Comparison of ENCODE assay signal across 9 cellular contexts in the genomic region with DNA sequence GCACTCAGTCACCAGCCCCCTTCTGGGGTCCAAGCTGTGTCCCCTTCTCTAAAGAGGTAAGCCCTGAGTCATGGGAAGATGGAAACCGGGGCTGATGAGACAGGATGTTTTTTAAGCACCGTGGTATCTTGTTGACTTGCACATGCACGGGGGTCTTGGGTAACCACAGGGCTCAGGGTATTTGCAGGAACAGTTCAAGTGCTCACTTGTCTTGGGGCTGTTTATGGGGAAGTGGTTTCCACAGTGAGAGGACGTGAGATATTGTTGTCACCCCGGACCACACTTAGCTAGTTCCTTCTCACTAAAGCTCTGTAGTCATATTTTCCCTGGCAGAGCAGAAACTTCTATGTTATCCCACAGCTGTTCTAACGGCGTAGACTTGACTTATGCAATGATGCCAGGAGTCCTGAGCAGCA. TPM values are rescaled to one million over a fixed set of nuclear protein-coding genes. Genes with fewer than 3 reads are reported as not detected.
DNase-seq lines count a peak whose midpoint lies in the region; ATAC-seq lines count a peak whose summit lies in the region.
"Had no signal": no experiment of that assay in that cellular context is flagged by ENCODE, and none has a peak within 500 bp of the region (broad histone marks: within the 10 kb centered on the region; RNA-seq: fewer than 3 reads in every experiment).

No MANE protein-coding gene starts in this region.

- H3K27me3 Mint-ChIP-seq in activated CD4-positive, alpha-beta T cell treated with anti-CD3 and anti-CD28 coated beads, Interleukin-2, amount 10 ng/mL, durations not matched to agents 24 days and 14 days: peaks cover 29% of the 10 kb centered on the region
- H3K27me3 Mint-ChIP-seq in activated T-helper 17 cell treated with anti-CD3 and anti-CD28 coated beads, Interleukin-2, amount 50 U/mL, for 72 hours: peaks cover 51% of the 10 kb centered on the region

- H3K9me3 ChIP-seq in SJCRH30 (replicated peaks): no peaks in the 10 kb centered on the region

- H3K4me1 ChIP-seq in SJCRH30: no peaks in the 10 kb centered on the region

- peaks cover 21% of the 10 kb centered on the region for H3K4me1 Mint-ChIP-seq in activated CD4-positive, alpha-beta T cell treated with anti-CD3 and anti-CD28 coated beads, Interleukin-2, amount 10 ng/mL, durations not matched to agents 24 days and 14 days
- H3K4me1 Mint-ChIP-seq in activated T-helper 17 cell treated with anti-CD3 and anti-CD28 coated beads, Interleukin-2, amount 50 U/mL, for 72 hours: no peaks in the 10 kb centered on the region

- no peak overlapping the region for H3K4me3 Mint-ChIP-seq in activated CD4-positive, alpha-beta T cell treated with anti-CD3 and anti-CD28 coated beads, Interleukin-2, amount 10 ng/mL, durations not matched to agents 24 days and 14 days
- no peak overlapping the region for H3K4me3 Mint-ChIP-seq in activated T-helper 17 cell treated with anti-CD3 and anti-CD28 coated beads, Interleukin-2, amount 50 U/mL, for 72 hours

- H3K36me3 ChIP-seq in SJCRH30: no peaks in the 10 kb centered on the region

- DNase-seq in activated CD4-positive, alpha-beta T cell treated with anti-CD3 and anti-CD28 coated beads, Interleukin-2, amount 10 ng/mL, durations not matched to agents 24 days and 14 days: peak; percentile 76
- DNase-seq in activated CD4-positive, alpha-beta T cell treated with anti-CD3 and anti-CD28 coated beads, Interleukin-2, amount 50 U/mL, for 1 hour: no peak
- DNase-seq in stimulated activated CD8-positive, alpha-beta memory T cell treated with anti-CD3 and anti-CD28 coated beads, Interleukin-12 subunit alpha, Interleukin-12 subunit beta, amount 100 ng/mL, for 1 hour (ENCODE audit: low read depth): peak; percentile 40
- DNase-seq in RKO (ENCODE audit: low spot score) (no peak), SJCRH30 (no peak), RPMI8226 (no peak)

- H3K27ac ChIP-seq in SJCRH30: no peak overlapping the region

- no peak overlapping the region for H3K4me3 ChIP-seq in SJCRH30

- intact Hi-C loops in activated CD4-positive, alpha-beta T cell treated with anti-CD3 and anti-CD28 coated beads, Interleukin-2, amount 10 ng/mL, durations not matched to agents 24 days and 14 days (cut with micrococcal nuclease): no loop called here

- H3K27me3 ChIP-seq in SJCRH30: 0 out of 2 replicates have a peak, but pooled peaks cover 3% of the 10 kb centered on the region

- H3K36me3 Mint-ChIP-seq in activated CD4-positive, alpha-beta T cell treated with anti-CD3 and anti-CD28 coated beads, Interleukin-2, amount 10 ng/mL, durations not matched to agents 24 days and 14 days (ENCODE audit: low read depth): no peaks in the 10 kb centered on the region
- H3K36me3 Mint-ChIP-seq in activated T-helper 17 cell treated with anti-CD3 and anti-CD28 coated beads, Interleukin-2, amount 50 U/mL, for 72 hours (ENCODE audit: low read depth): no peaks in the 10 kb centered on the region

- ATAC-seq in HG03280 (IDR thresholded peaks at IDR 0.05; ENCODE audit: unreplicated experiment): peak; percentile 51
- ATAC-seq in activated T-helper 17 cell treated with anti-CD3 and anti-CD28 coated beads, Interleukin-2, amount 50 U/mL, for 72 hours (replicated peaks): peak; percentile 81

- H3K9me3 Mint-ChIP-seq in activated CD4-positive, alpha-beta T cell treated with anti-CD3 and anti-CD28 coated beads, Interleukin-2, amount 10 ng/mL, durations not matched to agents 24 days and 14 days: no peaks in the 10 kb centered on the region
- H3K9me3 Mint-ChIP-seq in activated T-helper 17 cell treated with anti-CD3 and anti-CD28 coated beads, Interleukin-2, amount 50 U/mL, for 72 hours: no peaks in the 10 kb centered on the region

- H3K27ac Mint-ChIP-seq in activated CD4-positive, alpha-beta T cell treated with anti-CD3 and anti-CD28 coated beads, Interleukin-2, amount 10 ng/mL, durations not matched to agents 24 days and 14 days: no peak overlapping the region
- no peak overlapping the region for H3K27ac Mint-ChIP-seq in activated T-helper 17 cell treated with anti-CD3 and anti-CD28 coated beads, Interleukin-2, amount 50 U/mL, for 72 hours

RNA-seq across cellular contexts. Expression of gene CCL3L1, which starts 7.7 kb away (rescaled TPM):
- 4.4 and 4.5 TPM in 2 replicates for total RNA-seq in activated CD4-positive, alpha-beta T cell treated with anti-CD3 and anti-CD28 coated beads, Interleukin-2, amount 10 ng/mL, durations not matched to agents 24 days and 14 days
- total RNA-seq in activated T-helper 17 cell treated with anti-CD3 and anti-CD28 coated beads, Interleukin-2, amount 50 U/mL, for 72 hours: 1 to 10 TPM; 5.1 to 8.5 TPM
- total RNA-seq in SJCRH30 (2014; rRNA removed; shearing (Covaris generic)): not detected in 2 replicates
- total RNA-seq: renal cortical epithelial cell had no signal

RNA-seq across cellular contexts. Expression of gene TBC1D3B, which starts 12.5 kb away (rescaled TPM):
- total RNA-seq in activated CD4-positive, alpha-beta T cell treated with anti-CD3 and anti-CD28 coated beads, Interleukin-2, amount 10 ng/mL, durations not matched to agents 24 days and 14 days: 8.9 and 9.8 TPM in 2 replicates
- total RNA-seq in activated T-helper 17 cell treated with anti-CD3 and anti-CD28 coated beads, Interleukin-2, amount 50 U/mL, for 72 hours: 10 to 100 TPM in 1 of 2 donors, 1 to 10 TPM in 1; 6.1 to 24.0 TPM
- 1.5 and 3.7 TPM in 2 replicates for total RNA-seq in SJCRH30 (2014; rRNA removed; shearing (Covaris generic))

RNA-seq across cellular contexts. Expression of gene CCL4L2, which starts 22.0 kb away (rescaled TPM):
- total RNA-seq in activated CD4-positive, alpha-beta T cell treated with anti-CD3 and anti-CD28 coated beads, Interleukin-2, amount 10 ng/mL, durations not matched to agents 24 days and 14 days: 11.5 and 11.9 TPM in 2 replicates
- 1 to 10 TPM; 2.3 to 5.5 TPM for total RNA-seq in activated T-helper 17 cell treated with anti-CD3 and anti-CD28 coated beads, Interleukin-2, amount 50 U/mL, for 72 hours
- not detected in 2 replicates for total RNA-seq in SJCRH30 (2014; rRNA removed; shearing (Covaris generic))
- total RNA-seq: renal cortical epithelial cell had no signal

Comparison
In these comparisons a context has a peak if more than half of its experiments do, and no peak if none do; other contexts are left out.
1. DNase-seq: peak in activated CD4-positive, alpha-beta T cell treated with anti-CD3 and anti-CD28 coated beads, Interleukin-2, amount 10 ng/mL, durations not matched to agents 24 days and 14 days (single experiment) and stimulated activated CD8-positive, alpha-beta memory T cell treated with anti-CD3 and anti-CD28 coated beads, Interleukin-12 subunit alpha, Interleukin-12 subunit beta, amount 100 ng/mL, for 1 hour (single experiment); none in activated CD4-positive, alpha-beta T cell treated with anti-CD3 and anti-CD28 coated beads, Interleukin-2, amount 50 U/mL, for 1 hour (single experiment), RKO (single experiment), SJCRH30 (0 of 2) and RPMI8226 (single experiment).